In genomic region chr3:101816215-101817149, GRCh38 we compare ENCODE assay signal across 18 cellular contexts. TPM values are rescaled to one million over a fixed set of nuclear protein-coding genes. Genes with fewer than 3 reads are reported as not detected.
A peak's percentile ranks its signal among the peaks of the same experiment; 100 is the strongest.
DNase-seq lines count a peak whose midpoint lies in the region; ATAC-seq and TF ChIP-seq lines count a peak whose summit lies in the region.
"Had no signal": no experiment of that assay in that cellular context is flagged by ENCODE, and none has a peak within 500 bp of the region (broad histone marks: within the 10 kb centered on the region; RNA-seq: fewer than 3 reads in every experiment).

No MANE protein-coding gene starts in this region.

- H3K79me2 ChIP-seq in PC-9 (ENCODE audit: low read depth) = no peaks in the 10 kb centered on the region

- TF ChIP-seq CTCF in PC-9 (conservative IDR thresholded peaks at IDR 0.05) (no peak), nephron (IDR thresholded peaks at IDR 0.05; ENCODE audit: unreplicated experiment in 3 of 3) (no peak)

- H3K27ac ChIP-seq in PC-9 (peak overlapping the region; percentile 18; the same call in 1 of the 2 replicates), epithelial cell of prostate (peak overlapping the region; percentile 48)

- no peaks in the 10 kb centered on the region; the same call in 1 of the 2 replicates for H3K9me3 ChIP-seq in PC-9 (ENCODE audit: insufficient read depth, low read depth)
- H3K9me3 ChIP-seq: BE2C had no signal

- CTCF ChIA-PET in PC-9 (lab: Charles Lee) = interaction anchor here (0.6 to 1.1 kb wide), 2 partner anchors 340 to 409 kb away, joined by 5 read pairs; no protein-coding TSS in a partner anchor

- no peak overlapping the region for H2AFZ ChIP-seq in PC-9

- H3K9me3 Mint-ChIP-seq in nephron = no peaks in the 10 kb centered on the region
- H3K9me3 Mint-ChIP-seq: dendritic cell treated with granulocyte-macrophage colony-stimulating factor and Interleukin-4, amounts not matched to agents 40 ng/mL and 50 ng/mL, for 4 days; stimulated activated naive CD8-positive, alpha-beta T cell treated with anti-CD3 and anti-CD28 coated beads, Interleukin-15, Interleukin-2, amounts not matched to agents 100 ng/mL and 50 ng/mL, for 24 hours had no signal

- DNase-seq in GM04504 (ENCODE audit: low read depth) (peak; percentile 48), PC-9 (peak in 1 of 2 experiments; percentile 85), epithelial cell of prostate (ENCODE audit: low read depth, low spot score) (peak; percentile 39), OCI-M1 (lab: John Stamatoyannopoulos, UW) (no peak), NCI-H524 treated with DMSO at 0.1 percent for 48 hours (lab: John Stamatoyannopoulos, UW) (no peak), putamen (ENCODE audit: low spot score) (no peak)
- DNase-seq: activated T-cell treated with anti-CD3 and anti-CD28 coated beads, Interleukin-2, amount 50 U/mL, for 48 hours; amygdala; BE2C; MV-4-11; NCI-H2107; NCI-H774; small intestine had no signal

- no peaks in the 10 kb centered on the region for H4K20me1 ChIP-seq in PC-9 (ENCODE audit: insufficient read depth)

- peaks cover 16% of the 10 kb centered on the region; the same call in 1 of the 2 replicates for H3F3A ChIP-seq in PC-9 (ENCODE audit: insufficient read depth, low read depth)

- no peak overlapping the region for H3K4me2 ChIP-seq in PC-9

- H3K4me1 ChIP-seq in PC-9 (replicated peaks; ENCODE audit: insufficient read depth) = peaks cover 10% of the 10 kb centered on the region; the same call in 1 of the 2 replicates

- H3K27ac Mint-ChIP-seq in nephron = peak overlapping the region; percentile 69 to 86 (median 85)
- H3K27ac Mint-ChIP-seq: dendritic cell treated with granulocyte-macrophage colony-stimulating factor and Interleukin-4, amounts not matched to agents 40 ng/mL and 50 ng/mL, for 4 days; stimulated activated naive CD8-positive, alpha-beta T cell treated with anti-CD3 and anti-CD28 coated beads, Interleukin-15, Interleukin-2, amounts not matched to agents 100 ng/mL and 50 ng/mL, for 24 hours had no signal

- no peak for ATAC-seq in GM18517 (IDR thresholded peaks at IDR 0.05; ENCODE audit: unreplicated experiment)
- ATAC-seq: Right ventricle myocardium inferior had no signal

- no peaks in the 10 kb centered on the region for H3K36me3 ChIP-seq in PC-9 (ENCODE audit: low read depth)

- H3K27me3 Mint-ChIP-seq in nephron (ENCODE audit: low read depth) = no peaks in the 10 kb centered on the region
- H3K27me3 Mint-ChIP-seq: dendritic cell treated with granulocyte-macrophage colony-stimulating factor and Interleukin-4, amounts not matched to agents 40 ng/mL and 50 ng/mL, for 4 days; stimulated activated naive CD8-positive, alpha-beta T cell treated with anti-CD3 and anti-CD28 coated beads, Interleukin-15, Interleukin-2, amounts not matched to agents 100 ng/mL and 50 ng/mL, for 24 hours had no signal

- peaks cover 12% of the 10 kb centered on the region for H3K4me1 Mint-ChIP-seq in nephron

- H3K27me3 ChIP-seq in PC-9 (ENCODE audit: insufficient read depth, low read depth) = no peaks in the 10 kb centered on the region
- H3K27me3 ChIP-seq: BE2C had no signal

- H3K9me2 ChIP-seq in PC-9 (ENCODE audit: insufficient read depth) = no peaks in the 10 kb centered on the region

- H3K36me3 Mint-ChIP-seq in nephron (ENCODE audit: low read depth) = peaks cover 27% of the 10 kb centered on the region

- no TSS peak for BruUV-seq in PC-9 (replicated peaks; lab: Mats Ljungman, UMichigan)

- POLR2A ChIA-PET in PC-9 (lab: Charles Lee; ENCODE audit: unreplicated experiment) = interaction anchor here (0.6 kb wide), 2 partner anchors 32 to 409 kb away, joined by 4 to 5 read pairs; no protein-coding TSS in a partner anchor

- no peak overlapping the region for H3K4me3 ChIP-seq in PC-9

- no peak overlapping the region for H3K4me3 Mint-ChIP-seq in nephron
- H3K4me3 Mint-ChIP-seq: dendritic cell treated with granulocyte-macrophage colony-stimulating factor and Interleukin-4, amounts not matched to agents 40 ng/mL and 50 ng/mL, for 4 days; stimulated activated naive CD8-positive, alpha-beta T cell treated with anti-CD3 and anti-CD28 coated beads, Interleukin-15, Interleukin-2, amounts not matched to agents 100 ng/mL and 50 ng/mL, for 24 hours had no signal

- intact Hi-C loops in PC-9 (cut with micrococcal nuclease; ENCODE audit: unreplicated experiment) = loop anchor here (1.0 kb wide), 1 partner anchor 33 kb away; the partner anchor contains the start of gene NFKBIZ

RNA-seq across cellular contexts. Expression of gene NFKBIZ, which starts 32.8 kb away (rescaled TPM):
- 44.9 and 57.7 TPM in 2 replicates for total RNA-seq in PC-9 (2021)

RNA-seq across cellular contexts. Expression of gene NXPE3, which starts 37.5 kb away (rescaled TPM):
- total RNA-seq in PC-9 (2021) = 12.0 and 12.8 TPM in 2 replicates

Comparison
In these comparisons a context has a peak if more than half of its experiments do, and no peak if none do; other contexts are left out.
1. DNase-seq: peak in GM04504 (single experiment) and epithelial cell of prostate (single experiment); none in OCI-M1 (single experiment), NCI-H524 treated with DMSO at 0.1 percent for 48 hours (single experiment) and putamen (single experiment).